Comparison of ENCODE assay signal across 7 cellular contexts in the genomic region with DNA sequence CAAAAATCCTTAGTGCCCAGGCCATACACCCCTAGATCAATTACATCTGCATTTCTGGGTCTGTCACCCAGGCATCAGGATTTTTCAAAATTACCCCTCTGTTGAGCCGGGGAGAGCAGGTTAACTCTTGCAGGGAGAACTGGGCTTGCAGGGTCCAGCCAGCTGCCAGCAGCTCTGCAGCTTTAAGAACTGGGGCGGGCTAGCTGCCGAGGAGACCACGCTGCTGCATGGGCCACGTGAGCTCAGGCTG. TPM values are rescaled to one million over a fixed set of nuclear protein-coding genes. Genes with fewer than 3 reads are reported as not detected.
DNase-seq lines count a peak whose midpoint lies in the region; ATAC-seq, FAIRE-seq and TF ChIP-seq lines count a peak whose summit lies in the region.

A gene with protein sequence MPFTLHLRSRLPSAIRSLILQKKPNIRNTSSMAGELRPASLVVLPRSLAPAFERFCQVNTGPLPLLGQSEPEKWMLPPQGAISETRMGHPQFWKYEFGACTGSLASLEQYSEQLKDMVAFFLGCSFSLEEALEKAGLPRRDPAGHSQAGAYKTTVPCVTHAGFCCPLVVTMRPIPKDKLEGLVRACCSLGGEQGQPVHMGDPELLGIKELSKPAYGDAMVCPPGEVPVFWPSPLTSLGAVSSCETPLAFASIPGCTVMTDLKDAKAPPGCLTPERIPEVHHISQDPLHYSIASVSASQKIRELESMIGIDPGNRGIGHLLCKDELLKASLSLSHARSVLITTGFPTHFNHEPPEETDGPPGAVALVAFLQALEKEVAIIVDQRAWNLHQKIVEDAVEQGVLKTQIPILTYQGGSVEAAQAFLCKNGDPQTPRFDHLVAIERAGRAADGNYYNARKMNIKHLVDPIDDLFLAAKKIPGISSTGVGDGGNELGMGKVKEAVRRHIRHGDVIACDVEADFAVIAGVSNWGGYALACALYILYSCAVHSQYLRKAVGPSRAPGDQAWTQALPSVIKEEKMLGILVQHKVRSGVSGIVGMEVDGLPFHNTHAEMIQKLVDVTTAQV (plus strand): TSS at position 245 of the 250 bp plus-strand sequence. CDS start 46,222 bp downstream, outside the sequence.

- H3K4me3 Mint-ChIP-seq in activated naive CD8-positive, alpha-beta T cell treated with anti-CD3 and anti-CD28 coated beads, Interleukin-2, amount 10 ng/mL, durations not matched to agents 7 days and 5 days = peak within 1 kb of the TSS; percentile 96
- H3K4me3 Mint-ChIP-seq in progenitor cell of endocrine pancreas (ENCODE audit: low read depth) = peak within 1 kb of the TSS; percentile 77

- 0 to 1% (median 0%) methylated on average over 5 of the region's 5 CpGs for WGBS in heart left ventricle, 4 donors

- H3K27me3 ChIP-seq in H7 (ENCODE audit: control insufficient read depth, insufficient read depth, low read length) (no peaks in the 10 kb centered on the region), MG63 (no peaks in the 10 kb centered on the region), heart left ventricle (no peaks in the 10 kb centered on the region)

- no peaks in the 10 kb centered on the region for H3K36me3 ChIP-seq in H7 (replicated peaks; ENCODE audit: control insufficient read depth, insufficient read depth, low read length)
- H3K36me3 ChIP-seq in MG63 = no peaks in the 10 kb centered on the region
- peaks cover 0 to 7% (median 0%) of the 10 kb centered on the region in 9 donors for H3K36me3 ChIP-seq in heart left ventricle

- H3K27ac Mint-ChIP-seq in activated naive CD8-positive, alpha-beta T cell treated with anti-CD3 and anti-CD28 coated beads, Interleukin-2, amount 10 ng/mL, durations not matched to agents 7 days and 5 days = peak within 1 kb of the TSS; percentile 95
- H3K27ac Mint-ChIP-seq in progenitor cell of endocrine pancreas = peak within 1 kb of the TSS; percentile 99

- TF ChIP-seq CTCF in heart left ventricle (IDR thresholded peaks at IDR 0.05) = no peak
- TF ChIP-seq CTCF in progenitor cell of endocrine pancreas (IDR thresholded peaks at IDR 0.05; ENCODE audit: unreplicated experiment) = no peak

- no peaks in the 10 kb centered on the region for H3K9me3 ChIP-seq in MG63
- peaks cover 0 to 2% (median 0%) of the 10 kb centered on the region in 12 donors for H3K9me3 ChIP-seq in heart left ventricle

- H3K4me1 ChIP-seq in heart left ventricle = peaks cover 5 to 61% (median 37%) of the 10 kb centered on the region in 12 donors

- peak; percentile 56 for DNase-seq in GM12892 (ENCODE audit: insufficient read length)
- DNase-seq in H7 = peak; percentile 85
- DNase-seq in MG63 = peak; percentile 78
- no peak for DNase-seq in activated naive CD8-positive, alpha-beta T cell treated with anti-CD3 and anti-CD28 coated beads, Interleukin-2, amount 10 ng/mL, durations not matched to agents 7 days and 5 days
- DNase-seq in heart left ventricle = peak; percentile 85 to 91 (median 90)
- no peak for DNase-seq in progenitor cell of endocrine pancreas (ENCODE audit: low spot score, unreplicated experiment)

- peak; percentile 91 for FAIRE-seq in GM12892 (lab: Jason Lieb, UNC)

- H3K27me3 Mint-ChIP-seq in activated naive CD8-positive, alpha-beta T cell treated with anti-CD3 and anti-CD28 coated beads, Interleukin-2, amount 10 ng/mL, durations not matched to agents 7 days and 5 days = no peaks in the 10 kb centered on the region
- no peaks in the 10 kb centered on the region for H3K27me3 Mint-ChIP-seq in progenitor cell of endocrine pancreas

- peak within 1 kb of the TSS; percentile 25 for H3K4me3 ChIP-seq in H7 (ENCODE audit: insufficient read depth, low read depth, low read length)
- H3K4me3 ChIP-seq in MG63 = peak within 1 kb of the TSS; percentile 52
- peak within 1 kb of the TSS; percentile 55 to 92 (median 74) for H3K4me3 ChIP-seq in heart left ventricle

- peak; percentile 85 for ATAC-seq in activated naive CD8-positive, alpha-beta T cell treated with anti-CD3 and anti-CD28 coated beads, Interleukin-2, amount 10 ng/mL, durations not matched to agents 7 days and 5 days (ENCODE audit: low read depth)
- ATAC-seq in heart left ventricle (peak; percentile 93 to 95 (median 94)), HG03378 (IDR thresholded peaks at IDR 0.05; ENCODE audit: unreplicated experiment) (no peak)

- peaks cover 31% of the 10 kb centered on the region for H3K36me3 Mint-ChIP-seq in activated naive CD8-positive, alpha-beta T cell treated with anti-CD3 and anti-CD28 coated beads, Interleukin-2, amount 10 ng/mL, durations not matched to agents 7 days and 5 days
- peaks cover 12% of the 10 kb centered on the region for H3K36me3 Mint-ChIP-seq in progenitor cell of endocrine pancreas (ENCODE audit: insufficient read depth)

- peak within 1 kb of the TSS; percentile 92 to 99 (median 96) for H3K27ac ChIP-seq in heart left ventricle

- no peaks in the 10 kb centered on the region for H3K9me3 Mint-ChIP-seq in activated naive CD8-positive, alpha-beta T cell treated with anti-CD3 and anti-CD28 coated beads, Interleukin-2, amount 10 ng/mL, durations not matched to agents 7 days and 5 days
- no peaks in the 10 kb centered on the region for H3K9me3 Mint-ChIP-seq in progenitor cell of endocrine pancreas (ENCODE audit: low read depth)

- intact Hi-C loops in heart left ventricle (cut with DNase I) = loop anchor here in 3 of 10 donors (1.0 to 2.0 kb wide), 5 partner anchors 25 to 57 kb away; a partner anchor contains a TSS

- peaks cover 58% of the 10 kb centered on the region for H3K4me1 Mint-ChIP-seq in activated naive CD8-positive, alpha-beta T cell treated with anti-CD3 and anti-CD28 coated beads, Interleukin-2, amount 10 ng/mL, durations not matched to agents 7 days and 5 days
- peaks cover 45% of the 10 kb centered on the region for H3K4me1 Mint-ChIP-seq in progenitor cell of endocrine pancreas (ENCODE audit: low read depth)

- no peak for TF ChIP-seq POLR2A in GM12892 (IDR thresholded peaks at IDR 0.05; ENCODE audit: low read depth, low read length)
- no peak for TF ChIP-seq POLR2A in heart left ventricle (IDR thresholded peaks at IDR 0.05)

- POLR2A ChIA-PET in activated naive CD8-positive, alpha-beta T cell treated with anti-CD3 and anti-CD28 coated beads, Interleukin-2, amount 10 ng/mL, durations not matched to agents 7 days and 5 days (lab: Charles Lee) = interaction anchor here (0.5 to 3.0 kb wide), 15 partner anchors 16 to 292 kb away, joined by 3 to 21 read pairs (median 4); a partner anchor contains a TSS

RNA-seq across cellular contexts. Expression of the gene that starts here (rescaled TPM):
- polyA plus RNA-seq in GM12892 (2012; ENCODE audit: missing spikeins) = 42.7 TPM
- 20.3 and 28.0 TPM in 2 replicates for total RNA-seq in H7 (2014; rRNA removed; shearing (Covaris generic))
- 11.0 and 18.3 TPM in 2 replicates for total RNA-seq in MG63 (2014; rRNA removed; shearing (Covaris generic); ENCODE audit: low replicate concordance)
- 100 to 1,000 TPM; 135 to 136 TPM for total RNA-seq in activated naive CD8-positive, alpha-beta T cell treated with anti-CD3 and anti-CD28 coated beads, Interleukin-2, amount 10 ng/mL, durations not matched to agents 7 days and 5 days
- total RNA-seq in heart left ventricle (100 to 1,000 TPM; 120 to 234 (median 184) TPM), progenitor cell of endocrine pancreas (73.4 and 83.3 TPM in 2 replicates)
- polyA plus RNA-seq in heart left ventricle = 100 to 1,000 TPM in 1 of 2 donors, 10 to 100 TPM in 1; 53.7 to 128 TPM

Comparison
In these comparisons a context has a peak if more than half of its experiments do, and no peak if none do; other contexts are left out.
1. DNase-seq: peak in GM12892 (single experiment), H7 (single experiment), MG63 (single experiment) and heart left ventricle (5 of 5); none in activated naive CD8-positive, alpha-beta T cell treated with anti-CD3 and anti-CD28 coated beads, Interleukin-2, amount 10 ng/mL, durations not matched to agents 7 days and 5 days (single experiment) and progenitor cell of endocrine pancreas (single experiment).
2. Peak in every context shown above with its lines, with median percentiles within 50 percentile points of each other: H3K4me3 ChIP-seq.